18 cellular contexts compared by ENCODE assay signal in genomic region chr7:133735222-133735621, GRCh38.
DNase-seq lines count a peak whose midpoint lies in the region; ATAC-seq and TF ChIP-seq lines count a peak whose summit lies in the region.
"Had no signal": no experiment of that assay in that cellular context is flagged by ENCODE, and none has a peak within 500 bp of the region (broad histone marks: within the 10 kb centered on the region; RNA-seq: fewer than 3 reads in every experiment).

No MANE protein-coding gene starts in this region.

- TF ChIP-seq CTCF in PC-3 (conservative IDR thresholded peaks at IDR 0.05; ENCODE audit: low read depth, low read length) (no peak), fibroblast of lung (conservative IDR thresholded peaks at IDR 0.05 in 1 of 2, IDR thresholded peaks at IDR 0.05 in 1 of 2; ENCODE audit: low read depth in 1 of 2, low read length in 2 of 2) (no peak), progenitor cell of endocrine pancreas (IDR thresholded peaks at IDR 0.05; ENCODE audit: unreplicated experiment) (no peak)

- no peaks in the 10 kb centered on the region for H3F3A ChIP-seq in PC-3 (ENCODE audit: low read length, unreplicated experiment)

- H3K9me3 Mint-ChIP-seq in progenitor cell of endocrine pancreas (ENCODE audit: low read depth): peaks cover 3% of the 10 kb centered on the region
- H3K9me3 Mint-ChIP-seq: CD4-positive, alpha-beta T cell had no signal

- H3K36me3 Mint-ChIP-seq in progenitor cell of endocrine pancreas (ENCODE audit: insufficient read depth): peaks cover 2% of the 10 kb centered on the region

- H3K9ac ChIP-seq in PC-3 (ENCODE audit: low read length) (no peak overlapping the region), fibroblast of lung (ENCODE audit: insufficient read depth, low read length) (no peak overlapping the region)
- H3K9ac ChIP-seq: SK-N-SH had no signal

- H3K27me3 Mint-ChIP-seq in progenitor cell of endocrine pancreas: no peaks in the 10 kb centered on the region
- H3K27me3 Mint-ChIP-seq: B cell; CD4-positive, alpha-beta T cell had no signal

- H3K27ac ChIP-seq in PC-3 (ENCODE audit: low read length): no peak overlapping the region
- no peak overlapping the region for H3K27ac ChIP-seq in fibroblast of lung (ENCODE audit: insufficient read depth, low read length)
- H3K27ac ChIP-seq: PC-9 had no signal

- BruUV-seq in PC-3 (replicated peaks; lab: Mats Ljungman, UMichigan): no TSS peak

- H3K79me2 ChIP-seq in PC-3 (ENCODE audit: low read length): no peaks in the 10 kb centered on the region
- no peaks in the 10 kb centered on the region for H3K79me2 ChIP-seq in fibroblast of lung (ENCODE audit: control insufficient read depth, insufficient read depth, low read length)

- H3K36me3 ChIP-seq in PC-3 (ENCODE audit: low read depth, low read length): no peaks in the 10 kb centered on the region
- no peaks in the 10 kb centered on the region for H3K36me3 ChIP-seq in fibroblast of lung (ENCODE audit: control insufficient read depth, insufficient read depth, low read length)

- no peak overlapping the region for H3K4me3 Mint-ChIP-seq in progenitor cell of endocrine pancreas (ENCODE audit: low read depth)
- H3K4me3 Mint-ChIP-seq: B cell; CD4-positive, alpha-beta T cell had no signal

- no peak overlapping the region for H2AFZ ChIP-seq in PC-3 (ENCODE audit: low read length)
- no peak overlapping the region for H2AFZ ChIP-seq in fibroblast of lung (ENCODE audit: low read length)
- H2AFZ ChIP-seq: PC-9 had no signal

- no peak overlapping the region for H3K27ac Mint-ChIP-seq in progenitor cell of endocrine pancreas
- H3K27ac Mint-ChIP-seq: B cell; CD4-positive, alpha-beta T cell had no signal

- no peak overlapping the region for H3K4me3 ChIP-seq in PC-3 (ENCODE audit: low read length)
- no peak overlapping the region for H3K4me3 ChIP-seq in fibroblast of lung (replicated peaks in 1 of 4; ENCODE audit: control extremely low read depth in 1 of 4, insufficient read depth in 1 of 4, low read depth in 3 of 4, low read length in 4 of 4)
- H3K4me3 ChIP-seq: PC-9 had no signal

- peak; percentile 71 for DNase-seq in ELR (ENCODE audit: low read depth)
- peak; percentile 10 for DNase-seq in PC-3
- peak; percentile 30 to 55 for DNase-seq in fibroblast of lung (ENCODE audit: low read depth in 2 of 2)
- peak; percentile 9 for DNase-seq in non-pigmented ciliary epithelial cell (ENCODE audit: low read depth)
- no peak for DNase-seq in progenitor cell of endocrine pancreas (ENCODE audit: low spot score, unreplicated experiment)
- no peak for DNase-seq in NCI-H1105 treated with DMSO at 0.1 percent for 48 hours (lab: John Stamatoyannopoulos, UW)
- DNase-seq in stimulated activated naive CD4-positive, alpha-beta T cell (lab: John Stamatoyannopoulos, UW): no peak
- DNase-seq: Calu3; CD4-positive, alpha-beta T cell; GDM1; KG1; NCI-H2029; NCI-H2171 treated with DMSO at 0.1 percent for 48 hours; NCI-H524; PC-9; SK-N-SH had no signal

- peaks cover 3% of the 10 kb centered on the region for H3K4me1 Mint-ChIP-seq in progenitor cell of endocrine pancreas (ENCODE audit: low read depth)
- H3K4me1 Mint-ChIP-seq: B cell had no signal

- ATAC-seq in PC-3 (no peak), GM21619 (IDR thresholded peaks at IDR 0.05; ENCODE audit: unreplicated experiment) (no peak)

- H4K20me1 ChIP-seq in PC-3 (ENCODE audit: low read length) (no peaks in the 10 kb centered on the region), fibroblast of lung (ENCODE audit: control insufficient read depth, extremely low read depth, insufficient read depth, low read length) (no peaks in the 10 kb centered on the region)

- POLR2A ChIA-PET in PC-3 (lab: Charles Lee; ENCODE audit: unreplicated experiment): no interaction called here

- intact Hi-C loops in PC-3 (cut with micrococcal nuclease): no loop called here

- CTCF ChIA-PET in PC-3 (lab: Charles Lee): no interaction called here

- H3K9me2 ChIP-seq in PC-3 (replicated peaks; ENCODE audit: low read length): no peaks in the 10 kb centered on the region
- H3K9me2 ChIP-seq: SK-N-SH had no signal

- H3K4me2 ChIP-seq in PC-3 (ENCODE audit: low read length): no peak overlapping the region
- no peak overlapping the region for H3K4me2 ChIP-seq in fibroblast of lung (ENCODE audit: extremely low read depth, insufficient read depth, low read length)
- H3K4me2 ChIP-seq: PC-9, SK-N-SH had no signal

- H3K27me3 ChIP-seq in PC-3 (ENCODE audit: low read length) (no peaks in the 10 kb centered on the region), fibroblast of lung (ENCODE audit: control insufficient read depth, insufficient read depth, low read length) (no peaks in the 10 kb centered on the region)

- H3K9me3 ChIP-seq in PC-3 (ENCODE audit: low read length) (no peaks in the 10 kb centered on the region), fibroblast of lung (ENCODE audit: control insufficient read depth, insufficient read depth, low read depth, low read length) (no peaks in the 10 kb centered on the region)
- H3K9me3 ChIP-seq: SK-N-SH had no signal

- H3K4me1 ChIP-seq in PC-3 (ENCODE audit: insufficient read depth, low read length): peaks cover 8% of the 10 kb centered on the region; the same call in 1 of the 2 replicates
- no peaks in the 10 kb centered on the region for H3K4me1 ChIP-seq in fibroblast of lung (ENCODE audit: control insufficient read depth, extremely low read depth, insufficient read depth, low read length)

Comparison
In these comparisons a context has a peak if more than half of its experiments do, and no peak if none do; other contexts are left out.
1. DNase-seq: peak in ELR (single experiment), PC-3 (single experiment), fibroblast of lung (2 of 2) and non-pigmented ciliary epithelial cell (single experiment); none in progenitor cell of endocrine pancreas (single experiment), NCI-H1105 treated with DMSO at 0.1 percent for 48 hours (single experiment) and stimulated activated naive CD4-positive, alpha-beta T cell (0 of 6).